ENCODE assay signal across 17 cellular contexts in genomic region chr11:118592616-118593367, GRCh38. TPM values are rescaled to one million over a fixed set of nuclear protein-coding genes. Genes with fewer than 3 reads are reported as not detected.
A peak's percentile ranks its signal among the peaks of the same experiment; 100 is the strongest.
DNase-seq lines count a peak whose midpoint lies in the region; ATAC-seq and TF ChIP-seq lines count a peak whose summit lies in the region.
"Had no signal": no experiment of that assay in that cellular context is flagged by ENCODE, and none has a peak within 500 bp of the region (broad histone marks: within the 10 kb centered on the region; RNA-seq: fewer than 3 reads in every experiment).

No MANE protein-coding gene starts in this region.

- WGBS in right cardiac atrium = 62% methylated on average over 2 of the region's 2 CpGs

- peaks cover 81% of the 10 kb centered on the region for H3K36me3 Mint-ChIP-seq in CD8-positive, alpha-beta T cell
- peaks cover 72% of the 10 kb centered on the region for H3K36me3 Mint-ChIP-seq in WTC11

- no peak for DNase-seq in CD8-positive, alpha-beta T cell
- DNase-seq in right cardiac atrium (no peak), HUDEP-2 (lab: John Stamatoyannopoulos, UW; ENCODE audit: unreplicated experiment in 76 of 76) (no peak), WTC11 (ENCODE audit: low spot score) (no peak), activated gamma-delta T cell treated with Interleukin-2 at 50 U/mL for 16 hours (no peak)
- DNase-seq: activated CD4-positive, alpha-beta T cell treated with anti-CD3 and anti-CD28 coated beads for 48 hours; activated naive CD8-positive, alpha-beta T cell treated with anti-CD3 and anti-CD28 coated beads, Interleukin-2, amount 10 ng/mL, durations not matched to agents 7 days and 5 days; activated T-cell treated with anti-CD3 and anti-CD28 coated beads for 4 hours; midbrain; NCI-H774 had no signal

- H3K4me1 ChIP-seq in CD8-positive, alpha-beta T cell (ENCODE audit: insufficient read depth, low read length) = peaks cover 5% of the 10 kb centered on the region
- H3K4me1 ChIP-seq in right cardiac atrium (ENCODE audit: control insufficient read depth, insufficient read depth, low read length) (no peaks in the 10 kb centered on the region), skeletal muscle tissue (ENCODE audit: control insufficient read depth in 3 of 3, insufficient read depth in 3 of 3, low read length in 3 of 3) (peaks cover 0 to 5% (median 0%) of the 10 kb centered on the region in 3 donors)
- H3K4me1 ChIP-seq: parathyroid adenoma had no signal

- no peaks in the 10 kb centered on the region for H3K27me3 Mint-ChIP-seq in CD8-positive, alpha-beta T cell (ENCODE audit: low read depth)
- H3K27me3 Mint-ChIP-seq in WTC11 (ENCODE audit: low read depth) = no peaks in the 10 kb centered on the region
- H3K27me3 Mint-ChIP-seq: activated naive CD8-positive, alpha-beta T cell treated with anti-CD3 and anti-CD28 coated beads, Interleukin-2, amount 10 ng/mL, durations not matched to agents 7 days and 5 days; dendritic cell treated with granulocyte-macrophage colony-stimulating factor and Interleukin-4, amounts not matched to agents 40 ng/mL and 50 ng/mL, for 4 days had no signal

- peak overlapping the region; percentile 18 for H3K27ac Mint-ChIP-seq in CD8-positive, alpha-beta T cell
- H3K27ac Mint-ChIP-seq in WTC11 = no peak overlapping the region
- H3K27ac Mint-ChIP-seq: activated naive CD8-positive, alpha-beta T cell treated with anti-CD3 and anti-CD28 coated beads, Interleukin-2, amount 10 ng/mL, durations not matched to agents 7 days and 5 days; dendritic cell treated with granulocyte-macrophage colony-stimulating factor and Interleukin-4, amounts not matched to agents 40 ng/mL and 50 ng/mL, for 4 days had no signal

- CTCF ChIA-PET in CD8-positive, alpha-beta T cell (lab: Charles Lee) = interaction anchor here (1.5 to 6.2 kb wide), 4 partner anchors 9 to 364 kb away, joined by 4 to 78 read pairs (median 5); partner anchors contain the start of genes PHLDB1 and UPK2
- CTCF ChIA-PET in WTC11 (lab: Charles Lee) = interaction anchor here (0.6 to 3.4 kb wide), 3 partner anchors 17 to 174 kb away, joined by 4 to 110 read pairs (median 39); partner anchors contain the start of gene PHLDB1

- no peaks in the 10 kb centered on the region for H3K9me3 ChIP-seq in CD8-positive, alpha-beta T cell (ENCODE audit: low read length)
- H3K9me3 ChIP-seq in right cardiac atrium (ENCODE audit: control insufficient read depth, low read length) = no peaks in the 10 kb centered on the region
- no peaks in the 10 kb centered on the region for H3K9me3 ChIP-seq in skeletal muscle tissue (ENCODE audit: control insufficient read depth in 3 of 3, low read length in 3 of 3)

- H3K9me3 Mint-ChIP-seq in CD8-positive, alpha-beta T cell = no peaks in the 10 kb centered on the region
- H3K9me3 Mint-ChIP-seq in WTC11 = no peaks in the 10 kb centered on the region
- H3K9me3 Mint-ChIP-seq: activated naive CD8-positive, alpha-beta T cell treated with anti-CD3 and anti-CD28 coated beads, Interleukin-2, amount 10 ng/mL, durations not matched to agents 7 days and 5 days; dendritic cell treated with granulocyte-macrophage colony-stimulating factor and Interleukin-4, amounts not matched to agents 40 ng/mL and 50 ng/mL, for 4 days had no signal

- H3K36me3 ChIP-seq in CD8-positive, alpha-beta T cell (ENCODE audit: insufficient read depth, low read length) = peaks cover 46% of the 10 kb centered on the region
- H3K36me3 ChIP-seq in skeletal muscle tissue (ENCODE audit: control insufficient read depth in 3 of 3, insufficient read depth in 3 of 3, low read length in 3 of 3) = peaks cover 40 to 55% (median 52%) of the 10 kb centered on the region in 3 donors

- no peaks in the 10 kb centered on the region for H3K27me3 ChIP-seq in CD8-positive, alpha-beta T cell (ENCODE audit: insufficient read depth, low read length)
- H3K27me3 ChIP-seq in right cardiac atrium (ENCODE audit: control insufficient read depth, insufficient read depth) (no peaks in the 10 kb centered on the region), skeletal muscle tissue (ENCODE audit: control insufficient read depth in 3 of 3, insufficient read depth in 3 of 3, low read length in 3 of 3) (no peaks in the 10 kb centered on the region)

- H3K4me3 ChIP-seq in CD8-positive, alpha-beta T cell (ENCODE audit: low read depth, low read length) = no peak overlapping the region
- H3K4me3 ChIP-seq in right cardiac atrium (ENCODE audit: low read length) = no peak overlapping the region
- H3K4me3 ChIP-seq in skeletal muscle tissue (ENCODE audit: low read length in 3 of 3) = no peak overlapping the region

- H3K4me1 Mint-ChIP-seq in CD8-positive, alpha-beta T cell (ENCODE audit: low read depth) = peaks cover 18% of the 10 kb centered on the region
- H3K4me1 Mint-ChIP-seq in WTC11 = no peaks in the 10 kb centered on the region

- H3K9ac ChIP-seq in skeletal muscle tissue (ENCODE audit: low read depth in 1 of 3, low read length in 3 of 3) = no peak overlapping the region
- H3K9ac ChIP-seq: parathyroid adenoma had no signal

- intact Hi-C loops in CD8-positive, alpha-beta T cell (cut with DNase I, micrococcal nuclease) = no loop called here
- intact Hi-C loops in right cardiac atrium (cut with DNase I) = no loop called here

- no peak overlapping the region for H3K27ac ChIP-seq in CD8-positive, alpha-beta T cell (ENCODE audit: low read depth, low read length)
- peak overlapping the region; percentile 70 for H3K27ac ChIP-seq in cingulate gyrus (ENCODE audit: low read depth, low read length)
- peak overlapping the region; percentile 34 for H3K27ac ChIP-seq in right cardiac atrium (ENCODE audit: low read length)
- H3K27ac ChIP-seq in skeletal muscle tissue (ENCODE audit: low read depth, low read length) = peak overlapping the region; percentile 46
- H3K27ac ChIP-seq: parathyroid adenoma, RWPE1 had no signal

- POLR2A ChIA-PET in CD8-positive, alpha-beta T cell (lab: Charles Lee) = interaction anchor here (1.0 to 2.8 kb wide), 2 partner anchors 13 to 24 kb away, joined by 3 to 13 read pairs; partner anchors contain the start of gene PHLDB1
- POLR2A ChIA-PET in WTC11 (lab: Charles Lee) = interaction anchor here (0.7 kb wide), 1 partner anchor 50 kb away, joined by 7 read pairs; no protein-coding TSS in a partner anchor

- TF ChIP-seq CTCF in CD8-positive, alpha-beta T cell (IDR thresholded peaks at IDR 0.05) = no peak
- TF ChIP-seq CTCF in WTC11 (IDR thresholded peaks at IDR 0.05) = no peak

- H3K4me3 Mint-ChIP-seq in CD8-positive, alpha-beta T cell = no peak overlapping the region
- H3K4me3 Mint-ChIP-seq in WTC11 = no peak overlapping the region
- H3K4me3 Mint-ChIP-seq: activated naive CD8-positive, alpha-beta T cell treated with anti-CD3 and anti-CD28 coated beads, Interleukin-2, amount 10 ng/mL, durations not matched to agents 7 days and 5 days; dendritic cell treated with granulocyte-macrophage colony-stimulating factor and Interleukin-4, amounts not matched to agents 40 ng/mL and 50 ng/mL, for 4 days had no signal

- no peak for ATAC-seq in CD8-positive, alpha-beta T cell
- ATAC-seq in right cardiac atrium (peak; percentile 72 to 80), HG02642 (IDR thresholded peaks at IDR 0.05; ENCODE audit: poor library complexity, unreplicated experiment) (no peak), WTC11 (no peak)
- ATAC-seq: HepG2 had no signal

TF ChIP-seq in WTC11, 78 proteins besides CTCF, POLR2A, EP300 and RAD21 (continues in another document):
- TF ChIP-seq ZNF317 (CRISPR knock-in tag; IDR thresholded peaks at IDR 0.05; ENCODE audit: borderline replicate concordance, low read depth) (no peak), MLX (CRISPR knock-in tag; IDR thresholded peaks at IDR 0.05) (no peak), FOXP4 (CRISPR knock-in tag; IDR thresholded peaks at IDR 0.05) (no peak)
- TF ChIP-seq, protein P1, sequence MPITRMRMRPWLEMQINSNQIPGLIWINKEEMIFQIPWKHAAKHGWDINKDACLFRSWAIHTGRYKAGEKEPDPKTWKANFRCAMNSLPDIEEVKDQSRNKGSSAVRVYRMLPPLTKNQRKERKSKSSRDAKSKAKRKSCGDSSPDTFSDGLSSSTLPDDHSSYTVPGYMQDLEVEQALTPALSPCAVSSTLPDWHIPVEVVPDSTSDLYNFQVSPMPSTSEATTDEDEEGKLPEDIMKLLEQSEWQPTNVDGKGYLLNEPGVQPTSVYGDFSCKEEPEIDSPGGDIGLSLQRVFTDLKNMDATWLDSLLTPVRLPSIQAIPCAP (CRISPR knock-in tag; IDR thresholded peaks at IDR 0.05) = no peak

RNA-seq across cellular contexts. Expression of gene PHLDB1, which starts 14.6 kb away (rescaled TPM):
- 1 to 10 TPM; 4.3 to 5.9 TPM for total RNA-seq in CD8-positive, alpha-beta T cell
- total RNA-seq in right cardiac atrium = 100 to 1,000 TPM; 123 to 177 (median 136) TPM
- 110 TPM for polyA plus RNA-seq in right cardiac atrium
- 54.8 TPM for total RNA-seq in skeletal muscle tissue
- 70.4 to 83.1 TPM (median 71.5 TPM) in 3 replicates for total RNA-seq in WTC11 (2021)

RNA-seq across cellular contexts. Expression of gene ARCN1, which starts 20.6 kb away (rescaled TPM):
- 10 to 100 TPM; 77.8 to 81.2 TPM for total RNA-seq in CD8-positive, alpha-beta T cell
- total RNA-seq in right cardiac atrium = 100 to 1,000 TPM in 2 of 4 donors, 10 to 100 TPM in 2; 90.3 to 138 (median 101) TPM
- polyA plus RNA-seq in right cardiac atrium = 69.1 TPM
- 61.1 TPM for total RNA-seq in skeletal muscle tissue
- total RNA-seq in WTC11 (2021) = 134 to 154 TPM (median 141 TPM) in 3 replicates

RNA-seq across cellular contexts. Expression of gene IFT46, which starts 27.1 kb away (rescaled TPM):
- total RNA-seq in CD8-positive, alpha-beta T cell = 1 to 10 TPM; 4.8 to 5.6 TPM
- total RNA-seq in right cardiac atrium (10 to 100 TPM; 15.2 to 27.4 (median 20.1) TPM), skeletal muscle tissue (26.6 TPM), WTC11 (2021) (6.2 to 11.1 TPM (median 10.9 TPM) in 3 replicates)
- 21.6 TPM for polyA plus RNA-seq in right cardiac atrium

Comparison
In these comparisons a context has a peak if more than half of its experiments do, and no peak if none do; other contexts are left out.
1. ATAC-seq: peak in right cardiac atrium (2 of 2); none in CD8-positive, alpha-beta T cell (single experiment), HG02642 (single experiment) and WTC11 (single experiment).